Comparison of ENCODE assay signal across 23 cellular contexts in the genomic region with DNA sequence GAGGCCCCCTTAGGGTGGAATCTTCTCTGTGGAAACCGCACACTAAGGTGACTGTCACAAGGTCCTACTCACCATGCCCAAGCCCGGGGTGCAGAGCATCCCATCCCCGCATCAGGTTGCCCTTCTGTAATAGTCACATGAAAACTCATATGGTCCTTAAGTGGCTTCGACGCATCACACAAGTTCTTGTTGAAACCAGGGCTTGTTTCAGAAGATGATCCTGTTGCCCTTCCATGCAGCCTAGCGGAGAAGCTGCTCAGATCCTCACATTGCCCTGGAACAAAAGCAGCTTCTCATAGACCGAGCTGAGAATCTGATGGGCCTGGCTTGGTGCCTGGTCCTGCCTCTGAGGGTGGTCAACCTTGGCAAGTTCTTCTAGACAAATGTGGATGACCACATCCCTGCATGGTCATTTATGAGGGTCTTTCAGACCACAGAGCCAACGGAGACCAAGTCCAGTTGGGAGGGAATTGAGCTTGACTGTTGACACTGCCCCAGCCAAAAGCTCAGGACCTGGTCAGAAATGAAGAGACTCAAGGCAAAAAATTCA. TPM values are rescaled to one million over a fixed set of nuclear protein-coding genes. Genes with fewer than 3 reads are reported as not detected.
DNase-seq lines count a peak whose midpoint lies in the region; ATAC-seq and TF ChIP-seq lines count a peak whose summit lies in the region.
"Had no signal": no experiment of that assay in that cellular context is flagged by ENCODE, and none has a peak within 500 bp of the region (broad histone marks: within the 10 kb centered on the region; RNA-seq: fewer than 3 reads in every experiment).

No MANE protein-coding gene starts in this region.

- peak; percentile 17 for DNase-seq in activated CD8-positive, alpha-beta memory T cell treated with anti-CD3 and anti-CD28 coated beads, Interleukin-2, amount 50 U/mL, for 48 hours
- DNase-seq in activated CD8-positive, alpha-beta memory T cell treated with anti-CD3 and anti-CD28 coated beads, Interleukin-2, amount 50 U/mL, for 4 hours, result no peak
- peak; percentile 18 for DNase-seq in islet precursor cell
- peak; percentile 13 for DNase-seq in upper lobe of right lung
- DNase-seq in hippocampal formation (lab: John Stamatoyannopoulos, UW), result no peak
- DNase-seq in NCI-H69 (lab: John Stamatoyannopoulos, UW), result no peak
- DNase-seq in activated CD4-positive, alpha-beta T cell treated with anti-CD3 and anti-CD28 coated beads, Interleukin-2, amount 50 U/mL, for 48 hours, result no peak
- DNase-seq: 8988T; ACHN; AML-193; BE2C; CD4-positive, alpha-beta T cell; CD8-positive, alpha-beta memory T cell; DMS 273 treated with DMSO at 0.1 percent for 48 hours; DMS79; EL; GDM1; GM23248; H7; HCEC 1CT had no signal

- no peak for TF ChIP-seq CTCF in upper lobe of right lung (IDR thresholded peaks at IDR 0.05)

- H3K36me3 ChIP-seq in upper lobe of right lung, result no peaks in the 10 kb centered on the region
- H3K36me3 ChIP-seq: BE2C; BLaER1 treated with 17β-estradiol and CSF1 and Interleukin-3, amounts not matched to agents 10 nM and 100 nM had no signal

- intact Hi-C loops in upper lobe of right lung (cut with DNase I), result no loop called here

- H3K4me1 ChIP-seq in upper lobe of right lung, result no peaks in the 10 kb centered on the region
- H3K4me1 ChIP-seq: A549; BE2C; BLaER1 treated with 17β-estradiol and CSF1 and Interleukin-3, amounts not matched to agents 10 nM and 100 nM had no signal

- no peaks in the 10 kb centered on the region for H3K9me3 ChIP-seq in upper lobe of right lung
- H3K9me3 ChIP-seq: BE2C had no signal

- no peak overlapping the region for H3K27ac ChIP-seq in upper lobe of right lung
- H3K27ac ChIP-seq: A549; BLaER1 treated with 17β-estradiol and CSF1 and Interleukin-3, amounts not matched to agents 10 nM and 100 nM; GM23248 had no signal

- ATAC-seq in upper lobe of right lung, result no peak
- ATAC-seq: A549, GM12878 had no signal

- no peaks in the 10 kb centered on the region for H3K27me3 ChIP-seq in upper lobe of right lung
- H3K27me3 ChIP-seq: BE2C; BLaER1 treated with 17β-estradiol and CSF1 and Interleukin-3, amounts not matched to agents 10 nM and 100 nM had no signal

- H3K4me3 ChIP-seq in upper lobe of right lung, result no peak overlapping the region
- H3K4me3 ChIP-seq: A549; BLaER1 treated with 17β-estradiol and CSF1 and Interleukin-3, amounts not matched to agents 10 nM and 100 nM; GM12878; GM23248 had no signal

RNA-seq across cellular contexts. Expression of a gene that starts 54.1 kb away (rescaled TPM):
- total RNA-seq in upper lobe of right lung, result 21.6 TPM

Comparison
In these comparisons a context has a peak if more than half of its experiments do, and no peak if none do; other contexts are left out.
1. DNase-seq: peak in activated CD8-positive, alpha-beta memory T cell treated with anti-CD3 and anti-CD28 coated beads, Interleukin-2, amount 50 U/mL, for 48 hours (single experiment), islet precursor cell (single experiment) and upper lobe of right lung (single experiment); none in activated CD8-positive, alpha-beta memory T cell treated with anti-CD3 and anti-CD28 coated beads, Interleukin-2, amount 50 U/mL, for 4 hours (single experiment), hippocampal formation (0 of 2), NCI-H69 (single experiment) and activated CD4-positive, alpha-beta T cell treated with anti-CD3 and anti-CD28 coated beads, Interleukin-2, amount 50 U/mL, for 48 hours (0 of 2).